Comparison of ENCODE assay signal across 8 cellular contexts in genomic region chr6:72616406-72617015, GRCh38. TPM values are rescaled to one million over a fixed set of nuclear protein-coding genes. Genes with fewer than 3 reads are reported as not detected.
DNase-seq lines count a peak whose midpoint lies in the region; ATAC-seq, FAIRE-seq and TF ChIP-seq lines count a peak whose summit lies in the region.

No MANE protein-coding gene starts in this region.

- TF ChIP-seq CTCF in MM.1S (IDR thresholded peaks at IDR 0.05; ENCODE audit: low read length) (peak; percentile 76), bronchial epithelial cell (IDR thresholded peaks at IDR 0.05; ENCODE audit: insufficient read depth, low read length, severe bottlenecking) (peak; percentile 45)

- H3K9ac ChIP-seq in MM.1S (ENCODE audit: low read length), result no peak overlapping the region

- no peak overlapping the region for H3K4me3 ChIP-seq in MM.1S (ENCODE audit: low read length)
- no peak overlapping the region for H3K4me3 ChIP-seq in bronchial epithelial cell (ENCODE audit: low read depth, low read length)

- H3K27me3 ChIP-seq in MM.1S (replicated peaks; ENCODE audit: insufficient read depth, low read length), result no peaks in the 10 kb centered on the region
- no peaks in the 10 kb centered on the region for H3K27me3 ChIP-seq in bronchial epithelial cell (ENCODE audit: control insufficient read depth, insufficient read depth, low read length)

- no peak for ATAC-seq in HG02840 (IDR thresholded peaks at IDR 0.05; ENCODE audit: low FRiP score, unreplicated experiment)

- peak; percentile 7 for DNase-seq in NCI-H2227 (lab: John Stamatoyannopoulos, UW; ENCODE audit: unreplicated experiment)
- DNase-seq in NCI-H2227 treated with DMSO at 0.1 percent for 48 hours (lab: John Stamatoyannopoulos, UW), result no peak
- peak; percentile 49 for DNase-seq in MM.1S
- DNase-seq in bronchial epithelial cell (ENCODE audit: low read depth), result peak; percentile 52
- DNase-seq in myocyte (ENCODE audit: low read depth), result peak; percentile 49
- DNase-seq in cerebellar nuclear complex (lab: John Stamatoyannopoulos, UW), result no peak
- DNase-seq in ecto neural progenitor cell (ENCODE audit: low spot score), result no peak

- no peaks in the 10 kb centered on the region for H4K20me1 ChIP-seq in MM.1S (ENCODE audit: insufficient read depth, low read length)

- no peak for FAIRE-seq in bronchial epithelial cell (lab: Jason Lieb, UNC)

- no peaks in the 10 kb centered on the region for H3K9me3 ChIP-seq in MM.1S (replicated peaks; ENCODE audit: insufficient read depth, low read length)

- peak overlapping the region; percentile 41; the same call in 1 of the 2 replicates for H3K4me2 ChIP-seq in MM.1S (ENCODE audit: low read depth, low read length)

- H3K27ac ChIP-seq in MM.1S (ENCODE audit: low read length), result no peak overlapping the region

- H3K4me1 ChIP-seq in MM.1S (ENCODE audit: low read length), result peaks cover 9% of the 10 kb centered on the region; the same call in 1 of the 2 replicates

- H2AFZ ChIP-seq in MM.1S (ENCODE audit: low read length), result peak overlapping the region; percentile 61; the same call in 1 of the 2 replicates

- no peaks in the 10 kb centered on the region for H3K9me2 ChIP-seq in MM.1S (replicated peaks; ENCODE audit: insufficient read depth, low read length)

- no peaks in the 10 kb centered on the region for H3K79me2 ChIP-seq in MM.1S (ENCODE audit: low read length)

- H3F3A ChIP-seq in MM.1S (ENCODE audit: insufficient read depth, low read length), result peaks cover 27% of the 10 kb centered on the region

- no peaks in the 10 kb centered on the region for H3K36me3 ChIP-seq in MM.1S (replicated peaks; ENCODE audit: insufficient read depth, low read length)
- no peaks in the 10 kb centered on the region for H3K36me3 ChIP-seq in bronchial epithelial cell (ENCODE audit: control insufficient read depth, insufficient read depth, low read length)

RNA-seq across cellular contexts. Expression of gene KCNQ5, which starts 5.4 kb away (rescaled TPM):
- total RNA-seq in bronchial epithelial cell (0.38 and 2.1 TPM in 2 replicates), myocyte (3.5 and 3.6 TPM in 2 replicates)
- 1.8 TPM for polyA plus RNA-seq in myocyte (2012)

Comparison
In these comparisons a context has a peak if more than half of its experiments do, and no peak if none do; other contexts are left out.
1. DNase-seq: peak in NCI-H2227 (single experiment), MM.1S (single experiment), bronchial epithelial cell (single experiment) and myocyte (single experiment); none in NCI-H2227 treated with DMSO at 0.1 percent for 48 hours (single experiment), cerebellar nuclear complex (0 of 2) and ecto neural progenitor cell (single experiment).